In genomic region chr12:121132601-121133481, GRCh38 we compare ENCODE assay signal across 8 cellular contexts. TPM values are rescaled to one million over a fixed set of nuclear protein-coding genes. Genes with fewer than 3 reads are reported as not detected.
DNase-seq lines count a peak whose midpoint lies in the region; ATAC-seq and TF ChIP-seq lines count a peak whose summit lies in the region.

Gene P2RX7 (plus strand): TSS chr12:121132876. CDS start chr12:121132971, 95 bp downstream.

- CTCF ChIA-PET in activated CD8-positive, alpha-beta T cell treated with anti-CD3 and anti-CD28 coated beads, Interleukin-2, amount 10 ng/mL, durations not matched to agents 7 days and 5 days (lab: Charles Lee): interaction anchor here (0.9 to 1.7 kb wide), 2 partner anchors 92 to 161 kb away, joined by 3 to 7 read pairs; no protein-coding TSS in a partner anchor

- DNase-seq in COLO668 (lab: John Stamatoyannopoulos, UW; ENCODE audit: unreplicated experiment) (peak; percentile 57), H7 (peak; percentile 83), NCI-H446 treated with DMSO at 0.1 percent for 48 hours (lab: John Stamatoyannopoulos, UW) (peak; percentile 45), endothelial cell (ENCODE audit: low spot score) (peak; percentile 46), memory B cell (ENCODE audit: low spot score in 2 of 2) (peak in 1 of 2 donors; percentile 35)
- peak; percentile 60 for DNase-seq in activated CD8-positive, alpha-beta T cell treated with anti-CD3 and anti-CD28 coated beads, Interleukin-2, amount 10 ng/mL, durations not matched to agents 7 days and 5 days

- no peaks in the 10 kb centered on the region for H3K9me3 Mint-ChIP-seq in activated CD8-positive, alpha-beta T cell treated with anti-CD3 and anti-CD28 coated beads, Interleukin-2, amount 10 ng/mL, durations not matched to agents 7 days and 5 days (ENCODE audit: insufficient read depth)
- H3K9me3 Mint-ChIP-seq in endothelial cell (ENCODE audit: unreplicated experiment) (no peaks in the 10 kb centered on the region), memory B cell (peaks cover 2% of the 10 kb centered on the region)
- H3K9me3 Mint-ChIP-seq in stimulated activated memory B cell treated with anti-CD40 and anti-IgM and Interleukin-4, amounts not matched to agents 10 μg/mL and 1 μg/mL and 100 μg/mL, for 72 hours: peaks cover 5% of the 10 kb centered on the region

- H3K36me3 ChIP-seq in H7 (replicated peaks; ENCODE audit: control insufficient read depth, insufficient read depth, low read length): no peaks in the 10 kb centered on the region

- peak; percentile 22 for ATAC-seq in activated CD8-positive, alpha-beta T cell treated with anti-CD3 and anti-CD28 coated beads, Interleukin-2, amount 10 ng/mL, durations not matched to agents 7 days and 5 days
- ATAC-seq in memory B cell (ENCODE audit: low read depth) (no peak), GM19467 (IDR thresholded peaks at IDR 0.05; ENCODE audit: unreplicated experiment) (no peak)
- ATAC-seq in stimulated activated memory B cell treated with anti-CD40 and anti-IgM and Interleukin-4, amounts not matched to agents 10 μg/mL and 1 μg/mL and 100 μg/mL, for 72 hours: peak; percentile 35

- peaks cover 12% of the 10 kb centered on the region for H3K36me3 Mint-ChIP-seq in activated CD8-positive, alpha-beta T cell treated with anti-CD3 and anti-CD28 coated beads, Interleukin-2, amount 10 ng/mL, durations not matched to agents 7 days and 5 days (ENCODE audit: low read depth)
- H3K36me3 Mint-ChIP-seq in endothelial cell (ENCODE audit: low read depth, unreplicated experiment): no peaks in the 10 kb centered on the region
- peaks cover 2% of the 10 kb centered on the region for H3K36me3 Mint-ChIP-seq in memory B cell
- no peaks in the 10 kb centered on the region for H3K36me3 Mint-ChIP-seq in stimulated activated memory B cell treated with anti-CD40 and anti-IgM and Interleukin-4, amounts not matched to agents 10 μg/mL and 1 μg/mL and 100 μg/mL, for 72 hours

- peak within 1 kb of the TSS; percentile 89 for H3K27ac Mint-ChIP-seq in activated CD8-positive, alpha-beta T cell treated with anti-CD3 and anti-CD28 coated beads, Interleukin-2, amount 10 ng/mL, durations not matched to agents 7 days and 5 days
- H3K27ac Mint-ChIP-seq in endothelial cell (ENCODE audit: unreplicated experiment) (peak within 1 kb of the TSS; percentile 1), memory B cell (peak within 1 kb of the TSS; percentile 76)
- H3K27ac Mint-ChIP-seq in stimulated activated memory B cell treated with anti-CD40 and anti-IgM and Interleukin-4, amounts not matched to agents 10 μg/mL and 1 μg/mL and 100 μg/mL, for 72 hours: peak within 1 kb of the TSS; percentile 89

- H3K4me3 Mint-ChIP-seq in activated CD8-positive, alpha-beta T cell treated with anti-CD3 and anti-CD28 coated beads, Interleukin-2, amount 10 ng/mL, durations not matched to agents 7 days and 5 days: peak within 1 kb of the TSS; percentile 90
- H3K4me3 Mint-ChIP-seq in endothelial cell (ENCODE audit: unreplicated experiment): no peak within 1 kb of the TSS
- peak within 1 kb of the TSS; percentile 90 for H3K4me3 Mint-ChIP-seq in memory B cell
- peak within 1 kb of the TSS; percentile 78 for H3K4me3 Mint-ChIP-seq in stimulated activated memory B cell treated with anti-CD40 and anti-IgM and Interleukin-4, amounts not matched to agents 10 μg/mL and 1 μg/mL and 100 μg/mL, for 72 hours

- TF ChIP-seq CTCF in endothelial cell (IDR thresholded peaks at IDR 0.05; ENCODE audit: unreplicated experiment): no peak

- H3K27me3 Mint-ChIP-seq in activated CD8-positive, alpha-beta T cell treated with anti-CD3 and anti-CD28 coated beads, Interleukin-2, amount 10 ng/mL, durations not matched to agents 7 days and 5 days (ENCODE audit: low read depth): no peaks in the 10 kb centered on the region
- peaks cover 5% of the 10 kb centered on the region for H3K27me3 Mint-ChIP-seq in endothelial cell (ENCODE audit: unreplicated experiment)
- no peaks in the 10 kb centered on the region for H3K27me3 Mint-ChIP-seq in memory B cell
- no peaks in the 10 kb centered on the region for H3K27me3 Mint-ChIP-seq in stimulated activated memory B cell treated with anti-CD40 and anti-IgM and Interleukin-4, amounts not matched to agents 10 μg/mL and 1 μg/mL and 100 μg/mL, for 72 hours

- POLR2A ChIA-PET in activated CD8-positive, alpha-beta T cell treated with anti-CD3 and anti-CD28 coated beads, Interleukin-2, amount 10 ng/mL, durations not matched to agents 7 days and 5 days (lab: Charles Lee): interaction anchor here (0.9 to 1.4 kb wide), 3 partner anchors 12 to 92 kb away, joined by 3 read pairs; no protein-coding TSS in a partner anchor

- H3K4me3 ChIP-seq in H7 (ENCODE audit: insufficient read depth, low read depth, low read length): peak within 1 kb of the TSS; percentile 28; the same call in 1 of the 2 replicates

- H3K4me1 Mint-ChIP-seq in activated CD8-positive, alpha-beta T cell treated with anti-CD3 and anti-CD28 coated beads, Interleukin-2, amount 10 ng/mL, durations not matched to agents 7 days and 5 days (ENCODE audit: low read depth): peaks cover 68% of the 10 kb centered on the region
- peaks cover 23% of the 10 kb centered on the region for H3K4me1 Mint-ChIP-seq in endothelial cell (ENCODE audit: unreplicated experiment)
- peaks cover 47% of the 10 kb centered on the region for H3K4me1 Mint-ChIP-seq in memory B cell
- peaks cover 64% of the 10 kb centered on the region for H3K4me1 Mint-ChIP-seq in stimulated activated memory B cell treated with anti-CD40 and anti-IgM and Interleukin-4, amounts not matched to agents 10 μg/mL and 1 μg/mL and 100 μg/mL, for 72 hours

- no peaks in the 10 kb centered on the region for H3K27me3 ChIP-seq in H7 (ENCODE audit: control insufficient read depth, insufficient read depth, low read length)

RNA-seq across cellular contexts. Expression of gene P2RX7, which starts in this region (rescaled TPM):
- total RNA-seq in H7 (2014; rRNA removed; shearing (Covaris generic)): 0.07 TPM in 1 of 2 replicates, not detected in the other
- 1 to 10 TPM; 8.9 to 9.7 TPM for total RNA-seq in activated CD8-positive, alpha-beta T cell treated with anti-CD3 and anti-CD28 coated beads, Interleukin-2, amount 10 ng/mL, durations not matched to agents 7 days and 5 days
- total RNA-seq in endothelial cell (ENCODE audit: unreplicated experiment): 0.82 TPM

Comparison
In these comparisons a context has a peak if more than half of its experiments do, and no peak if none do; other contexts are left out.
1. Peak in DNase-seq and H3K4me3 ChIP-seq in H7; RNA of the gene not detected or under 1 TPM.
2. Peak in DNase-seq in endothelial cell; RNA of the gene not detected or under 1 TPM.
3. ATAC-seq: peak in activated CD8-positive, alpha-beta T cell treated with anti-CD3 and anti-CD28 coated beads, Interleukin-2, amount 10 ng/mL, durations not matched to agents 7 days and 5 days (single experiment) and stimulated activated memory B cell treated with anti-CD40 and anti-IgM and Interleukin-4, amounts not matched to agents 10 μg/mL and 1 μg/mL and 100 μg/mL, for 72 hours (single experiment); none in memory B cell (single experiment) and GM19467 (single experiment).
4. H3K27ac Mint-ChIP-seq: peak in every context shown above with its lines; median percentile 89 in activated CD8-positive, alpha-beta T cell treated with anti-CD3 and anti-CD28 coated beads, Interleukin-2, amount 10 ng/mL, durations not matched to agents 7 days and 5 days; 89 in stimulated activated memory B cell treated with anti-CD40 and anti-IgM and Interleukin-4, amounts not matched to agents 10 μg/mL and 1 μg/mL and 100 μg/mL, for 72 hours; 76 in memory B cell; 1 in endothelial cell.